ENCODE assay signal across 8 cellular contexts in genomic region chr2:165794520-165794882, GRCh38. TPM values are rescaled to one million over a fixed set of nuclear protein-coding genes. Genes with fewer than 3 reads are reported as not detected.
A peak's percentile ranks its signal among the peaks of the same experiment; 100 is the strongest.
DNase-seq lines count a peak whose midpoint lies in the region; ATAC-seq, FAIRE-seq and TF ChIP-seq lines count a peak whose summit lies in the region.

No MANE protein-coding gene starts in this region.

- WGBS in GM12878 (ENCODE audit: insufficient coverage, insufficient replicate concordance, low lambda C conversion rate, missing lambda C conversion rate) = under 1% methylated on average over 18 of the region's 18 CpGs

- BruUV-seq in GM12878 (replicated peaks; lab: Mats Ljungman, UMichigan) = no TSS peak

- peak; percentile 57; the same call in 1 of the 2 replicates for TF ChIP-seq POLR2A in GM12878 (IDR thresholded peaks at IDR 0.05; ENCODE audit: low read depth, low read length)

- CTCF ChIA-PET in GM12878 (lab: Yijun Ruan, JAX) = interaction anchor here (1.0 to 1.2 kb wide), 3 partner anchors 77 to 263 kb away, joined by 3 to 4 read pairs (median 4); no protein-coding TSS in a partner anchor

- H4K20me1 ChIP-seq in GM12878 (ENCODE audit: control insufficient read depth, insufficient read depth) = no peaks in the 10 kb centered on the region

- in situ Hi-C loops in GM12878 (cut with MboI) = no loop called here
- in situ Hi-C loops in ACHN (cut with HindIII; ENCODE audit: low pct_ligation_motif_present, low pct_unique_long_range_greater_than_20kb, low sequenced_read_pairs) = no loop called here

- POLR2A ChIA-PET in GM12878 (lab: Charles Lee) = no interaction called here

- RAD21 ChIA-PET in GM12878 (lab: Charles Lee; ENCODE audit: unreplicated experiment) = interaction anchor here (0.9 to 1.7 kb wide), 2 partner anchors 80 to 345 kb away, joined by 3 to 6 read pairs; no protein-coding TSS in a partner anchor

- SMC1A ChIA-PET in GM12878 (lab: Charles Lee; ENCODE audit: uncharacterized antibody, unreplicated experiment) = interaction anchor here (0.7 to 1.7 kb wide), 5 partner anchors 17 to 239 kb away, joined by 3 to 5 read pairs (median 3); no protein-coding TSS in a partner anchor

- peaks cover 10% of the 10 kb centered on the region for H3K27me3 Mint-ChIP-seq in CD4-positive, CD25-positive, alpha-beta regulatory T cell

- H3K79me2 ChIP-seq in GM12878 (ENCODE audit: control insufficient read depth, insufficient read depth, low read length) = no peaks in the 10 kb centered on the region

- ATAC-seq in CD4-positive, CD25-positive, alpha-beta regulatory T cell (ENCODE audit: low read depth in 2 of 2) = peak; percentile 79 to 81
- peak; percentile 93 for ATAC-seq in GM19328 (IDR thresholded peaks at IDR 0.05; ENCODE audit: unreplicated experiment)
- ATAC-seq in HG03439 (IDR thresholded peaks at IDR 0.05; ENCODE audit: unreplicated experiment) = peak; percentile 99
- ATAC-seq in GM12878 = peak; percentile 95

- no peaks in the 10 kb centered on the region for H3K36me3 ChIP-seq in CD4-positive, CD25-positive, alpha-beta regulatory T cell (ENCODE audit: control insufficient read depth, insufficient read depth, low read length)
- H3K36me3 ChIP-seq in GM12878 (ENCODE audit: control insufficient read depth in 2 of 2, insufficient read depth in 2 of 2, low read length in 1 of 2) = no peaks in the 10 kb centered on the region

- peak; percentile 22 to 86 (median 62) for DNase-seq in CD4-positive, CD25-positive, alpha-beta regulatory T cell
- DNase-seq in SIG-M5 treated with dmso at 0.1 percent for 504 hours (lab: John Stamatoyannopoulos, UW; ENCODE audit: unreplicated experiment) (peak; percentile 96), GM12878 (ENCODE audit: low read depth, low spot score) (peak; percentile 43), iPS-NIHi11 (ENCODE audit: low spot score) (peak; percentile 27), ACHN (no peak)
- DNase-seq in stimulated activated CD4-positive, alpha-beta T cell treated with anti-CD3 and anti-CD28 coated beads, Interleukin-12 subunit alpha, Interleukin-12 subunit beta, amount 100 ng/mL, for 4 hours = peak; percentile 24

- peak overlapping the region; percentile 96 for H3K4me2 ChIP-seq in GM12878 (ENCODE audit: control insufficient read depth, insufficient read depth)

- intact Hi-C loops in GM12878 (cut with micrococcal nuclease; ENCODE audit: unreplicated experiment) = loop anchor here (5.0 kb wide), 1 partner anchor 78 kb away; no protein-coding TSS in a partner anchor

- peaks cover 4 to 26% (median 12%) of the 10 kb centered on the region in 4 donors for H3K4me1 Mint-ChIP-seq in CD4-positive, CD25-positive, alpha-beta regulatory T cell

- H3K9me3 ChIP-seq in CD4-positive, CD25-positive, alpha-beta regulatory T cell (ENCODE audit: control insufficient read depth in 2 of 2, low read length in 2 of 2) = no peaks in the 10 kb centered on the region
- H3K9me3 ChIP-seq in GM12878 (replicated peaks; ENCODE audit: control insufficient read depth, insufficient read depth, low read length) = no peaks in the 10 kb centered on the region

- TF ChIP-seq EP300 in GM12878 (IDR thresholded peaks at IDR 0.05; ENCODE audit: borderline replicate concordance in 1 of 2, control insufficient read depth in 1 of 2, low read depth in 2 of 2, low read length in 2 of 2) = 0 out of 4 replicates have a peak, but pooled peaks have one; percentile 22 to 35

- peaks cover 19% of the 10 kb centered on the region for H3K4me1 ChIP-seq in CD4-positive, CD25-positive, alpha-beta regulatory T cell (ENCODE audit: control insufficient read depth, insufficient read depth, low read length, poor library complexity, severe bottlenecking)
- H3K4me1 ChIP-seq in GM12878 (ENCODE audit: control insufficient read depth, insufficient read depth, low read length) = peaks cover 6% of the 10 kb centered on the region

- peaks cover 6% of the 10 kb centered on the region for H3K27me3 ChIP-seq in CD4-positive, CD25-positive, alpha-beta regulatory T cell (ENCODE audit: control insufficient read depth, insufficient read depth, low read length)
- peaks cover 0 to 13% of the 10 kb centered on the region in 2 experiments; a peak in 3 of 4 replicates for H3K27me3 ChIP-seq in GM12878 (replicated peaks in 1 of 2; ENCODE audit: control insufficient read depth in 2 of 2, insufficient read depth in 2 of 2, low read length in 1 of 2)

- TF ChIP-seq CTCF in GM12878 (IDR thresholded peaks at IDR 0.05 in 2 of 3, conservative IDR thresholded peaks at IDR 0.05 in 1 of 3; ENCODE audit: control insufficient read depth in 2 of 3, extremely low read depth in 1 of 3, insufficient read depth in 1 of 3, low read depth in 3 of 3, low read length in 3 of 3) = no peak

- H3K36me3 Mint-ChIP-seq in CD4-positive, CD25-positive, alpha-beta regulatory T cell = no peaks in the 10 kb centered on the region

- peak overlapping the region; percentile 81 for H2AFZ ChIP-seq in GM12878 (ENCODE audit: control insufficient read depth, low read depth, low read length)

- peaks cover 0 to 3% (median 0%) of the 10 kb centered on the region in 7 donors for H3K9me3 Mint-ChIP-seq in CD4-positive, CD25-positive, alpha-beta regulatory T cell

- no peak for TF ChIP-seq RAD21 in GM12878 (IDR thresholded peaks at IDR 0.05; ENCODE audit: insufficient read depth, low read depth, low read length)

- peak overlapping the region; percentile 72 for H3K4me3 ChIP-seq in CD4-positive, CD25-positive, alpha-beta regulatory T cell (ENCODE audit: low read depth, low read length)
- H3K4me3 ChIP-seq in GM12878 = peak overlapping the region; percentile 71

- H3K4me3 Mint-ChIP-seq in CD4-positive, CD25-positive, alpha-beta regulatory T cell = peak overlapping the region; percentile 90 to 100 (median 92)

- H3K9ac ChIP-seq in GM12878 (ENCODE audit: control insufficient read depth, insufficient read depth, low read length) = no peak overlapping the region

- H3K27ac ChIP-seq in CD4-positive, CD25-positive, alpha-beta regulatory T cell (ENCODE audit: insufficient read depth, low read length, poor library complexity, severe bottlenecking) = peak overlapping the region; percentile 66
- no peak overlapping the region for H3K27ac ChIP-seq in GM12878 (ENCODE audit: control insufficient read depth, insufficient read depth)

- FAIRE-seq in GM12878 (lab: Jason Lieb, UNC) = peak; percentile 89

- H3K27ac Mint-ChIP-seq in CD4-positive, CD25-positive, alpha-beta regulatory T cell = peak overlapping the region; percentile 35 to 90 (median 87)

TF ChIP-seq in GM12878, 131 proteins besides CTCF, POLR2A, EP300 and RAD21 (continues in another document):
- TF ChIP-seq GABPA (IDR thresholded peaks at IDR 0.05; ENCODE audit: low read depth) (peak; percentile 54; the same call in 1 of the 2 replicates), BCLAF1 (IDR thresholded peaks at IDR 0.05) (no peak)

RNA-seq across cellular contexts. Expression of gene GALNT3, which starts 0.5 kb away (rescaled TPM):
- 18.5 TPM for total RNA-seq in CD4-positive, CD25-positive, alpha-beta regulatory T cell
- 1 to 10 TPM; 1.1 to 2.9 (median 1.9) TPM for polyA plus RNA-seq in CD4-positive, CD25-positive, alpha-beta regulatory T cell
- total RNA-seq in GM12878 (2013; cell fraction: nucleolus; rRNA removed) = 3.0 and 5.1 TPM in 2 replicates
- total RNA-seq in GM12878 (2014; rRNA removed) (0.96 and 1.4 TPM in 2 replicates), GM12878 (2014; rRNA removed; fragmentation: Illumina TruSeq; extraction: Trizol) (1.7 and 1.9 TPM in 2 replicates), GM12878 (2021) (1.0 and 1.4 TPM in 2 replicates)
- polyA plus RNA-seq in GM12878 (2011; ENCODE audit: low read depth) = 0.45 TPM
- polyA plus RNA-seq in GM12878 (2011; rRNA removed) (1.1 and 2.6 TPM in 2 replicates), GM12878 (2014; fragmentation: Illumina TruSeq; extraction: Trizol) (1.1 and 1.7 TPM in 2 replicates), GM12878 (2014; fragmentation: Nextera tagmentation; extraction: Ambion mirVana) (under 1 TPM; 0.56 to 0.66 TPM), GM12878 (2014; rRNA removed) (0.53 and 0.67 TPM in 2 replicates), GM12878 (2016; fragmentation: Nextera tagmentation; extraction: Ambion mirVana) (1 to 10 TPM; 2.8 to 3.7 TPM)
- 0.20 and 0.39 TPM in 2 replicates for polyA plus RNA-seq in GM12878 (2011; cell fraction: cytosol; rRNA removed)
- 0.98 and 1.6 TPM in 2 replicates for polyA plus RNA-seq in GM12878 (2011; cell fraction: nucleus; rRNA removed)
- 0.45 and 0.91 TPM in 2 replicates for polyA plus RNA-seq in GM12878 (2012)
- 0.66 and 0.72 TPM in 2 replicates for polyA minus RNA-seq in GM12878 (2011; rRNA and poly(A)+ RNA removed)
- polyA minus RNA-seq in GM12878 (2011; cell fraction: cytosol; rRNA and poly(A)+ RNA removed) = 0.62 and 0.80 TPM in 2 replicates
- 0.57 and 0.85 TPM in 2 replicates for polyA minus RNA-seq in GM12878 (2011; cell fraction: nucleus; rRNA and poly(A)+ RNA removed)
